Comparison of ENCODE assay signal across 15 cellular contexts in the genomic region with DNA sequence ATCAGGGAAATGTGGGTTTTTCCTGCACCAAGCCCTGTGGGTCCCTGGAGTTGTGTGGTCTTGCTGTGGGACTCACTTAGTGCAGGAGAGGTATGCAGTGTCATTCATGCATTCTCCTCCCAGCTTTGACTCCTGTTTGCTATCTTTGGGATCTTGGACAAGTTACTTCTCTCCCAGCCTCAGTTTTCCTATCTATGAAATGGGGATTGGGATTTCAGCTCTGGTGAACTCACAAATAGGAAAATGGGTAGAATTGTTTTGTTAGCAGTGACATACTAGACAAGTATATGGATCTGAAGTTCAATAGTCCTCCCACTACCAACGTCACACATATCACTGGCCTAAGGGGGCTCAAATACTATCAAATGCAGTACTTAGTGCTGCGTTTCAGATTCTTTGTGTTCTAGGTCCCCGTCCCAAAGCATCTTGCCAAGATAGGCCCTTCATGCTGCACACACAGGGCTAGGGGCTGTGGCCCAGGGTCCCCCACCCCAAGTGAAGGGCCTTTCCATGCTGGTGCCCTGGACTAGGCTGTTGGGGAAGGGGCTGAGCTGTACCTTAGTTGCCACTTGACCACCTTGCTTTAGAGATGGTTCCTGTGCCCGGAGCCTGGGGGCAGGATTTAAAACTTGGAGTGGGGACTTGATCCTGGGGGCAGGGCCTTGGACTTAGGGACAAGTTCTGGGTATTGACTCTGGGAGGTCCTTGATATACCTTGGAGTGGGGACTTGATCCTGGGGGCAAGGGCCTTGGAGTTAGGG.
DNase-seq lines count a peak whose midpoint lies in the region; ATAC-seq, FAIRE-seq and TF ChIP-seq lines count a peak whose summit lies in the region.
"Had no signal": no experiment of that assay in that cellular context is flagged by ENCODE, and none has a peak within 500 bp of the region (broad histone marks: within the 10 kb centered on the region; RNA-seq: fewer than 3 reads in every experiment).

No MANE protein-coding gene starts in this region.

- no peak for TF ChIP-seq CTCF in K562 (IDR thresholded peaks at IDR 0.05 in 2 of 3, conservative IDR thresholded peaks at IDR 0.05 in 1 of 3; ENCODE audit: insufficient read depth in 2 of 3, low read depth in 1 of 3, low read length in 3 of 3)

- no peak overlapping the region for H3K9ac ChIP-seq in Karpas-422 (ENCODE audit: low read length)
- no peak overlapping the region for H3K9ac ChIP-seq in K562 (ENCODE audit: insufficient read depth in 1 of 2, low read depth in 2 of 2, low read length in 2 of 2)

- in situ Hi-C loops in K562 (cut with MboI) = no loop called here

- BruUV-seq in K562 (replicated peaks; lab: Mats Ljungman, UMichigan) = no TSS peak

- peaks cover 92% of the 10 kb centered on the region for H3K4me1 ChIP-seq in Karpas-422 (ENCODE audit: low read length)
- H3K4me1 ChIP-seq in K562 (replicated peaks in 1 of 2; ENCODE audit: control insufficient read depth in 2 of 2, insufficient read depth in 2 of 2, low read length in 2 of 2) = peaks cover 7 to 21% of the 10 kb centered on the region in 2 experiments; a peak in 3 of 5 replicates

- TF ChIP-seq EP300 in K562 (IDR thresholded peaks at IDR 0.05; ENCODE audit: low read length) = no peak

- FAIRE-seq in K562 (lab: Jason Lieb, UNC) = no peak
- FAIRE-seq: H54 had no signal

- no peak overlapping the region for H3K27ac Mint-ChIP-seq in activated T-cell treated with anti-CD3 and anti-CD28 coated beads, Interleukin-2, amount 50 U/mL, for 24 hours
- H3K27ac Mint-ChIP-seq: CD4-positive, alpha-beta T cell had no signal

- H3K27ac ChIP-seq in Karpas-422 (ENCODE audit: low read length) (peak overlapping the region; percentile 70; the same call in 1 of the 2 replicates), K562 (ENCODE audit: extremely low read depth, low read depth, low read length) (no peak overlapping the region)
- H3K27ac ChIP-seq: 22Rv1 had no signal

- peak; percentile 22 for DNase-seq in activated T-cell treated with anti-CD3 and anti-CD28 coated beads, Interleukin-2, amount 50 U/mL, for 24 hours
- no peak for DNase-seq in activated T-cell treated with anti-CD3 and anti-CD28 coated beads, Interleukin-2, amount 50 U/mL, for 1 hour
- DNase-seq in Karpas-422 (no peak), K562 (ENCODE audit: extremely low read depth in 1 of 4, low spot score in 3 of 4) (no peak), activated gamma-delta T cell (lab: John Stamatoyannopoulos, UW) (no peak)
- DNase-seq: ACHN; C1 segment of cervical spinal cord; Calu3; CD4-positive, alpha-beta T cell; DMS 273 treated with DMSO at 0.1 percent for 48 hours; KBM-7 had no signal

- H2AFZ ChIP-seq in Karpas-422 (ENCODE audit: low read length) (no peak overlapping the region), K562 (ENCODE audit: low read depth, low read length) (no peak overlapping the region)

- H3K36me3 ChIP-seq in Karpas-422 (ENCODE audit: insufficient read depth, low read length) = peaks cover 45% of the 10 kb centered on the region
- H3K36me3 ChIP-seq in K562 (ENCODE audit: control insufficient read depth, insufficient read depth, low read length) = no peaks in the 10 kb centered on the region

- no peaks in the 10 kb centered on the region for H3K9me2 ChIP-seq in Karpas-422 (replicated peaks; ENCODE audit: insufficient read depth, low read length)

- POLR2A ChIA-PET in K562 (lab: Yijun Ruan, JAX) = no interaction called here

- H3K9me3 Mint-ChIP-seq in activated T-cell treated with anti-CD3 and anti-CD28 coated beads, Interleukin-2, amount 50 U/mL, for 24 hours = no peaks in the 10 kb centered on the region
- H3K9me3 Mint-ChIP-seq: CD4-positive, alpha-beta T cell had no signal

- no peak for TF ChIP-seq POLR2A in K562 (conservative IDR thresholded peaks at IDR 0.05)

- H3K9me3 ChIP-seq in Karpas-422 (ENCODE audit: low read length) (no peaks in the 10 kb centered on the region), K562 (replicated peaks; ENCODE audit: control insufficient read depth, insufficient read depth, low read depth, low read length) (no peaks in the 10 kb centered on the region)

- TF ChIP-seq RAD21 in K562 (CRISPR knock-in tag; conservative IDR thresholded peaks at IDR 0.05 in 1 of 2, IDR thresholded peaks at IDR 0.05 in 1 of 2) = no peak

- H3K9me1 ChIP-seq in K562 (ENCODE audit: control insufficient read depth, insufficient read depth, low read length) = no peaks in the 10 kb centered on the region

- no peaks in the 10 kb centered on the region for H3K27me3 ChIP-seq in Karpas-422 (ENCODE audit: low read length)
- H3K27me3 ChIP-seq in K562 (ENCODE audit: control insufficient read depth in 2 of 2, insufficient read depth in 2 of 2, low read length in 2 of 2) = peaks cover 8 to 33% of the 10 kb centered on the region in 2 experiments; a peak in 4 of 5 replicates

- WGBS in K562 (ENCODE audit: insufficient coverage, low coverage, missing lambda C conversion rate) = 0% methylated on average over 4 of the region's 4 CpGs

- peaks cover 20% of the 10 kb centered on the region for H3K4me1 Mint-ChIP-seq in activated T-cell treated with anti-CD3 and anti-CD28 coated beads, Interleukin-2, amount 50 U/mL, for 24 hours (ENCODE audit: low read depth)

- CTCF ChIA-PET in K562 (lab: Yijun Ruan, JAX; ENCODE audit: low intra/inter-chr PET ratio) = no interaction called here

- no peak overlapping the region for H3K4me2 ChIP-seq in Karpas-422 (ENCODE audit: low read depth, low read length, poor library complexity, severe bottlenecking)
- no peak overlapping the region for H3K4me2 ChIP-seq in K562 (ENCODE audit: insufficient read depth, low read length)

- H4K20me1 ChIP-seq in Karpas-422 (ENCODE audit: insufficient read depth, low read depth, low read length) (no peaks in the 10 kb centered on the region), K562 (replicated peaks; ENCODE audit: control insufficient read depth, insufficient read depth, low read length) (peaks cover 6% of the 10 kb centered on the region; the same call in 1 of the 2 replicates)

- H3K4me3 ChIP-seq in Karpas-422 (ENCODE audit: low read length) (no peak overlapping the region), K562 (no peak overlapping the region)

- H3K36me3 Mint-ChIP-seq in activated T-cell treated with anti-CD3 and anti-CD28 coated beads, Interleukin-2, amount 50 U/mL, for 24 hours (ENCODE audit: low read depth) = no peaks in the 10 kb centered on the region

- no peak for ATAC-seq in K562
- ATAC-seq in HG02588 (IDR thresholded peaks at IDR 0.05; ENCODE audit: unreplicated experiment) = no peak
- ATAC-seq in HG03439 (IDR thresholded peaks at IDR 0.05; ENCODE audit: unreplicated experiment) = no peak

- intact Hi-C loops in K562 (cut with micrococcal nuclease) = no loop called here

- peaks cover 93% of the 10 kb centered on the region for H3K79me2 ChIP-seq in Karpas-422 (ENCODE audit: low read length)
- H3K79me2 ChIP-seq in K562 (ENCODE audit: control insufficient read depth, insufficient read depth, low read length) = no peaks in the 10 kb centered on the region

- no peak overlapping the region for H3K4me3 Mint-ChIP-seq in activated T-cell treated with anti-CD3 and anti-CD28 coated beads, Interleukin-2, amount 50 U/mL, for 24 hours
- H3K4me3 Mint-ChIP-seq: CD4-positive, alpha-beta T cell had no signal

- peaks cover 13% of the 10 kb centered on the region for H3K27me3 Mint-ChIP-seq in activated T-cell treated with anti-CD3 and anti-CD28 coated beads, Interleukin-2, amount 50 U/mL, for 24 hours
- H3K27me3 Mint-ChIP-seq: CD4-positive, alpha-beta T cell had no signal

TF ChIP-seq in K562, 482 proteins besides CTCF, POLR2A, EP300 and RAD21:
- TF ChIP-seq RBM25 (IDR thresholded peaks at IDR 0.05; ENCODE audit: low read depth, low read length, severe bottlenecking) (peak; percentile 65), ZNF124 (CRISPR knock-in tag; IDR thresholded peaks at IDR 0.05) (no peak), BCOR (IDR thresholded peaks at IDR 0.05) (peak; percentile 49; the same call in 1 of the 2 replicates)
